Comparison of ENCODE assay signal across 1 cellular context in genomic region chr16:24430937-24431760, GRCh38.
TF ChIP-seq lines count a peak whose summit lies in the region.

No MANE protein-coding gene starts in this region.

TF ChIP-seq in K562, 482 proteins besides CTCF, POLR2A, EP300 and RAD21 (continued from another document):
- TF ChIP-seq ZNF57 (CRISPR knock-in tag; IDR thresholded peaks at IDR 0.05) (no peak), JUN (IDR thresholded peaks at IDR 0.05; ENCODE audit: borderline replicate concordance, low read depth, low read length) (peak; percentile 34; the same call in 1 of the 2 replicates), JUN (CRISPR knock-in tag; IDR thresholded peaks at IDR 0.05; ENCODE audit: borderline replicate concordance) (no peak), NELFE (IDR thresholded peaks at IDR 0.05; ENCODE audit: insufficient read depth, insufficient read length) (no peak), JUNB (CRISPR knock-in tag; conservative IDR thresholded peaks at IDR 0.05) (no peak)
